ENCODE assay signal across 30 cellular contexts in genomic region chr15:74216949-74217348, GRCh38. TPM values are rescaled to one million over a fixed set of nuclear protein-coding genes. Genes with fewer than 3 reads are reported as not detected.
"Had no signal": no experiment of that assay in that cellular context is flagged by ENCODE, and none has a peak within 500 bp of the region (broad histone marks: within the 10 kb centered on the region; RNA-seq: fewer than 3 reads in every experiment).

No MANE protein-coding gene starts in this region.

- H3K27me3 ChIP-seq: colonic mucosa, hepatocyte, ovary, upper lobe of left lung had no signal

- H3K4me2 ChIP-seq: hepatocyte had no signal

- ATAC-seq: foreskin keratinocyte; gastroesophageal sphincter; heart left ventricle; left lung; naive thymus-derived CD8-positive, alpha-beta T cell; psoas muscle; right cardiac atrium; stimulated activated naive B cell treated with anti-CD40 and anti-IgM and Interleukin-4, amounts not matched to agents 10 μg/mL and 1 μg/mL and 100 μg/mL, for 72 hours had no signal

- H2AFZ ChIP-seq: hepatocyte had no signal

- DNase-seq: colonic mucosa; effector memory CD4-positive, alpha-beta T cell; foreskin keratinocyte; heart left ventricle; kidney; left lung; mammary epithelial cell; mesendoderm; midbrain; naive thymus-derived CD8-positive, alpha-beta T cell; occipital lobe; ovary; posterior cingulate gyrus; psoas muscle; sigmoid colon; stimulated activated naive B cell treated with anti-CD40 and anti-IgM and Interleukin-4, amounts not matched to agents 10 μg/mL and 1 μg/mL and 100 μg/mL, for 72 hours; upper lobe of left lung had no signal

- H3K27ac ChIP-seq: colonic mucosa, esophagus muscularis mucosa, foreskin keratinocyte, gastroesophageal sphincter, heart left ventricle, hepatocyte, left lung, ovary, psoas muscle, sigmoid colon, thoracic aorta, tibial nerve, upper lobe of left lung had no signal

- H3K4me1 ChIP-seq: colonic mucosa, foreskin keratinocyte, gastroesophageal sphincter, left lung, psoas muscle, sigmoid colon had no signal

- H3K79me2 ChIP-seq: hepatocyte had no signal

- H3K4me3 ChIP-seq: colonic mucosa, esophagus muscularis mucosa, gastroesophageal sphincter, heart left ventricle, hepatocyte, left lung, ovary, psoas muscle, sigmoid colon, thoracic aorta, tibial nerve, upper lobe of left lung had no signal

- H3K9me3 ChIP-seq: colonic mucosa, esophagus muscularis mucosa, gastroesophageal sphincter, heart left ventricle, left lung, ovary, psoas muscle, sigmoid colon, thoracic aorta, tibial nerve, upper lobe of left lung had no signal

- H3K36me3 ChIP-seq: colonic mucosa, esophagus muscularis mucosa, gastroesophageal sphincter, heart left ventricle, left lung, ovary, sigmoid colon, thoracic aorta, tibial nerve, upper lobe of left lung had no signal

RNA-seq across cellular contexts. Expression of gene STRA6, which starts 14.4 kb away (rescaled TPM):
- total RNA-seq: colonic mucosa; endothelial cell of umbilical vein; foreskin keratinocyte; myocyte; naive thymus-derived CD8-positive, alpha-beta T cell; psoas muscle had no signal
- polyA plus RNA-seq: endothelial cell of umbilical vein; fibroblast of lung; foreskin keratinocyte; naive thymus-derived CD8-positive, alpha-beta T cell had no signal

RNA-seq across cellular contexts. Expression of gene CCDC33, which starts 19.2 kb away (rescaled TPM):
- total RNA-seq: chondrocyte; endothelial cell of umbilical vein; esophagus muscularis mucosa; fibroblast of lung; foreskin keratinocyte; gastroesophageal sphincter; heart left ventricle; lower leg skin; mammary epithelial cell; myocyte; naive thymus-derived CD8-positive, alpha-beta T cell; occipital lobe; psoas muscle; renal cortical epithelial cell; right cardiac atrium; sigmoid colon; thoracic aorta; tibial nerve had no signal
- polyA plus RNA-seq: endothelial cell of umbilical vein; fibroblast of lung; foreskin keratinocyte; naive thymus-derived CD8-positive, alpha-beta T cell had no signal

RNA-seq across cellular contexts. Expression of gene ISLR, which starts 43.4 kb away (rescaled TPM):
- total RNA-seq: endothelial cell of umbilical vein; epithelial cell of proximal tubule; foreskin keratinocyte; naive thymus-derived CD8-positive, alpha-beta T cell had no signal
- polyA plus RNA-seq: endothelial cell of umbilical vein; foreskin keratinocyte; naive thymus-derived CD8-positive, alpha-beta T cell had no signal
